ENCODE assay signal across 23 cellular contexts in the genomic region with DNA sequence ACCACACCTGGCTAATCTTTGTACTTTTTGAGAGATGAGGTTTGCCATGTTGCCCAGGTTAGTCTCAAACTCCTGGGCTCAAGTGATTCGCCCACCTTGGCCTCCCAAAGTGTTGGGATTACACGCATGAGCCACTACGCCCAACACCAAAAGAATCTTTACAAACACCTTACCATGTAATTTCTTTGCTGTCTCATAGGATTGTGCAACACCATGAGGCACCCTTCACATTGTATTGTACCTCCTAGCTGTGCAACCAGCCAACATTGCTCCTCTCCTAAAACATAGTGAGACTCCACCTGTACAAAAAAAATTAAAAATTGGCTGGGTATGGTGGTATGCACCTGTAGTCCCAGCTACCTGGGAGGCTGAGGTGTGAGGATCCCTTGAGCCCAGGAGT. TPM values are rescaled to one million over a fixed set of nuclear protein-coding genes. Genes with fewer than 3 reads are reported as not detected.
DNase-seq lines count a peak whose midpoint lies in the region; ATAC-seq, FAIRE-seq and TF ChIP-seq lines count a peak whose summit lies in the region.
"Had no signal": no experiment of that assay in that cellular context is flagged by ENCODE, and none has a peak within 500 bp of the region (broad histone marks: within the 10 kb centered on the region; RNA-seq: fewer than 3 reads in every experiment).

No MANE protein-coding gene starts in this region.

- no peak overlapping the region for H2AFZ ChIP-seq in HepG2 (ENCODE audit: low read length)
- no peak overlapping the region for H2AFZ ChIP-seq in mammary epithelial cell (ENCODE audit: low read depth, low read length)
- no peak overlapping the region for H2AFZ ChIP-seq in hepatocyte

- no peaks in the 10 kb centered on the region for H3K9me2 ChIP-seq in hepatocyte (replicated peaks; ENCODE audit: insufficient read depth)

- intact Hi-C loops in HepG2 (cut with micrococcal nuclease; ENCODE audit: unreplicated experiment): no loop called here
- intact Hi-C loops in right lobe of liver (cut with DNase I): no loop called here
- intact Hi-C loops in mammary epithelial cell (cut with micrococcal nuclease): no loop called here
- intact Hi-C loops in Right ventricle myocardium inferior (cut with DNase I): loop anchor here (5.0 kb wide), 2 partner anchors 62 to 102 kb away; no protein-coding TSS in a partner anchor

- POLR2A ChIA-PET in HepG2 (lab: Yijun Ruan, JAX): no interaction called here

- CTCF ChIA-PET in HepG2 (lab: Yijun Ruan, JAX; ENCODE audit: low intra/inter-chr PET ratio, low total read pairs) (no interaction called here), mammary epithelial cell (lab: Charles Lee; ENCODE audit: low non-redundant PET) (no interaction called here)

- TF ChIP-seq POLR2A in HepG2 (IDR thresholded peaks at IDR 0.05; ENCODE audit: insufficient read depth in 1 of 2, low read depth in 2 of 2, low read length in 2 of 2): no peak
- no peak for TF ChIP-seq POLR2A in right lobe of liver (IDR thresholded peaks at IDR 0.05)

- dilution Hi-C loops in mammary epithelial cell (cut with HindIII; ENCODE audit: low sequenced_read_pairs): loop anchor here (5.0 kb wide), 1 partner anchor 63 kb away; a partner anchor contains a TSS

- TF ChIP-seq RAD21 in HepG2 (CRISPR knock-in tag; IDR thresholded peaks at IDR 0.05): no peak

- no peak for FAIRE-seq in HepG2 (lab: Jason Lieb, UNC)
- FAIRE-seq: A204.1, G401.6 had no signal

- H3K4me2 ChIP-seq in HepG2 (ENCODE audit: low read depth, low read length): no peak overlapping the region
- no peak overlapping the region for H3K4me2 ChIP-seq in mammary epithelial cell (ENCODE audit: insufficient read depth, low read depth, low read length)
- H3K4me2 ChIP-seq in hepatocyte: no peak overlapping the region

- TF ChIP-seq CTCF in HepG2 (CRISPR knock-in tag; IDR thresholded peaks at IDR 0.05) (no peak), right lobe of liver (IDR thresholded peaks at IDR 0.05) (no peak), mammary epithelial cell (conservative IDR thresholded peaks at IDR 0.05 in 1 of 2, IDR thresholded peaks at IDR 0.05 in 1 of 2; ENCODE audit: extremely low read depth in 1 of 2, insufficient read depth in 1 of 2, low read depth in 1 of 2, low read length in 2 of 2) (no peak), hepatocyte (IDR thresholded peaks at IDR 0.05; ENCODE audit: poor library complexity) (no peak)

- H3K9me3 ChIP-seq in HepG2 (ENCODE audit: low read length) (no peaks in the 10 kb centered on the region), right lobe of liver (no peaks in the 10 kb centered on the region), mammary epithelial cell (replicated peaks; ENCODE audit: insufficient read depth, low read length) (no peaks in the 10 kb centered on the region), hepatocyte (ENCODE audit: low read depth) (no peaks in the 10 kb centered on the region)
- H3K9me3 ChIP-seq: MG63 had no signal

- peaks cover 14% of the 10 kb centered on the region for H3K4me1 ChIP-seq in HepG2 (ENCODE audit: insufficient read depth, low read length)
- H3K4me1 ChIP-seq in right lobe of liver: peaks cover 0 to 8% (median 0%) of the 10 kb centered on the region in 4 donors
- H3K4me1 ChIP-seq in mammary epithelial cell (ENCODE audit: insufficient read depth, low read length): peaks cover 30% of the 10 kb centered on the region
- H3K4me1 ChIP-seq in hepatocyte (ENCODE audit: insufficient read depth): no peaks in the 10 kb centered on the region

- H3K27me3 ChIP-seq in HepG2 (ENCODE audit: control insufficient read depth in 1 of 2, insufficient read depth in 2 of 2, low read length in 2 of 2) (peaks cover 5 to 29% of the 10 kb centered on the region in 2 experiments), right lobe of liver (no peaks in the 10 kb centered on the region), mammary epithelial cell (ENCODE audit: insufficient read depth, low read length) (no peaks in the 10 kb centered on the region), hepatocyte (peaks cover 11% of the 10 kb centered on the region)

- H3K36me3 ChIP-seq in HepG2 (replicated peaks in 1 of 2; ENCODE audit: control insufficient read depth in 1 of 2, insufficient read depth in 2 of 2, low read length in 2 of 2): no peaks in the 10 kb centered on the region
- no peaks in the 10 kb centered on the region for H3K36me3 ChIP-seq in right lobe of liver
- no peaks in the 10 kb centered on the region for H3K36me3 ChIP-seq in mammary epithelial cell (ENCODE audit: insufficient read depth, low read length)
- no peaks in the 10 kb centered on the region for H3K36me3 ChIP-seq in hepatocyte (replicated peaks; ENCODE audit: insufficient read depth, low read depth)
- H3K36me3 ChIP-seq: MG63, SJCRH30 had no signal

- TF ChIP-seq EP300 in HepG2 (IDR thresholded peaks at IDR 0.05; ENCODE audit: low read depth in 2 of 2, low read length in 2 of 2) (no peak), HepG2 (CRISPR knock-in tag; IDR thresholded peaks at IDR 0.05; ENCODE audit: borderline replicate concordance) (no peak)

- H3K4me3 ChIP-seq in HepG2 (replicated peaks in 1 of 3; ENCODE audit: insufficient read depth in 1 of 3, low read depth in 2 of 3, low read length in 3 of 3): no peak overlapping the region
- H3K4me3 ChIP-seq in right lobe of liver: no peak overlapping the region
- no peak overlapping the region for H3K4me3 ChIP-seq in mammary epithelial cell (replicated peaks in 1 of 3; ENCODE audit: insufficient read depth in 1 of 3, low read depth in 2 of 3, low read length in 3 of 3)
- no peak overlapping the region for H3K4me3 ChIP-seq in hepatocyte
- H3K4me3 ChIP-seq: MG63, SJCRH30 had no signal

- 18% methylated on average over 3 of the region's 3 CpGs for WGBS in HepG2 (ENCODE audit: low lambda C conversion rate)
- WGBS in right lobe of liver (ENCODE audit: insufficient coverage, low coverage, low lambda C conversion rate, missing lambda C conversion rate): 89% methylated on average over 3 of the region's 3 CpGs
- WGBS in mammary epithelial cell (ENCODE audit: low coverage, missing lambda C conversion rate): no CpG with 5 or more reads among the region's 3 CpGs
- WGBS in hepatocyte (ENCODE audit: low lambda C conversion rate, missing lambda C conversion rate): 92% methylated on average over 3 of the region's 3 CpGs

- in situ Hi-C loops in HepG2 (cut with HindIII; ENCODE audit: extremely low pct_ligation_motif_present, low pct_unique_long_range_greater_than_20kb): no loop called here
- in situ Hi-C loops in mammary epithelial cell (cut with MboI; ENCODE audit: low sequenced_read_pairs in 2 of 2): no loop called here

- no peaks in the 10 kb centered on the region for H4K20me1 ChIP-seq in HepG2 (ENCODE audit: insufficient read depth, low read length)
- no peaks in the 10 kb centered on the region for H4K20me1 ChIP-seq in mammary epithelial cell (ENCODE audit: insufficient read depth, low read length)
- no peaks in the 10 kb centered on the region for H4K20me1 ChIP-seq in hepatocyte (ENCODE audit: insufficient read depth, poor library complexity, severe bottlenecking)

- no peak for DNase-seq in HepG2 (ENCODE audit: low spot score)
- DNase-seq in right lobe of liver: no peak
- DNase-seq in mammary epithelial cell: peak; percentile 28
- no peak for DNase-seq in hepatocyte (ENCODE audit: low spot score)
- no peak for DNase-seq in NCI-H2227 (lab: John Stamatoyannopoulos, UW; ENCODE audit: unreplicated experiment)
- no peak for DNase-seq in Right ventricle myocardium inferior (ENCODE audit: missing footprints)
- DNase-seq: C1 segment of cervical spinal cord; CD4-positive, alpha-beta memory T cell; COR-L47; MG63; NCI-H1092; NCI-H1417 treated with DMSO at 0.1 percent for 48 hours; NCI-H1694 treated with DMSO at 0.1 percent for 48 hours; NCI-H2081; NCI-H524; NCI-H748 treated with DMSO at 0.1 percent for 48 hours; SJCRH30 had no signal

- no TSS peak for BruUV-seq in HepG2 (replicated peaks; lab: Mats Ljungman, UMichigan)
- BruUV-seq in mammary epithelial cell (replicated peaks; lab: Mats Ljungman, UMichigan): no TSS peak

- H3K27ac ChIP-seq in HepG2 (ENCODE audit: extremely low read length, insufficient read depth, low read length): no peak overlapping the region
- H3K27ac ChIP-seq in right lobe of liver: no peak overlapping the region
- no peak overlapping the region for H3K27ac ChIP-seq in mammary epithelial cell (ENCODE audit: insufficient read depth, low read depth, low read length)
- peak overlapping the region; percentile 37 for H3K27ac ChIP-seq in hepatocyte
- H3K27ac ChIP-seq: HL-60, SJCRH30 had no signal

- ATAC-seq in HepG2 (no peak), right lobe of liver (no peak), HG02973 (IDR thresholded peaks at IDR 0.05; ENCODE audit: unreplicated experiment) (no peak), Right ventricle myocardium inferior (no peak)
- ATAC-seq: HCT116, SK-N-SH treated with all-trans-retinoic acid at 6 μM for 48 hours had no signal

- H3K9ac ChIP-seq in HepG2 (ENCODE audit: insufficient read depth, low read depth, low read length): no peak overlapping the region
- no peak overlapping the region for H3K9ac ChIP-seq in mammary epithelial cell (ENCODE audit: insufficient read depth, low read length)

- H3K79me2 ChIP-seq in HepG2 (ENCODE audit: insufficient read depth, low read length) (no peaks in the 10 kb centered on the region), mammary epithelial cell (ENCODE audit: insufficient read depth, low read length) (peaks cover 9% of the 10 kb centered on the region), hepatocyte (no peaks in the 10 kb centered on the region)

RNA-seq across cellular contexts. Expression of a gene that starts 3.1 kb away (rescaled TPM):
- total RNA-seq in HepG2 (2016; rRNA removed; fragmentation: Illumina TruSeq; extraction: Trizol) (0.59 and 1.4 TPM in 2 replicates), right lobe of liver (10 to 100 TPM in 1 of 6 experiments, 1 to 10 TPM in 5; 1.5 to 14.8 (median 4.1) TPM), mammary epithelial cell (10 to 100 TPM; 33.7 to 71.7 TPM), hepatocyte (15.9 and 17.9 TPM in 2 replicates), Right ventricle myocardium inferior (19.7 TPM)
- total RNA-seq in HepG2 (2016; cell fraction: cytosol; rRNA removed; fragmentation: Illumina TruSeq; extraction: Trizol; ENCODE audit: low read depth): 0.09 and 0.10 TPM in 2 replicates
- total RNA-seq in HepG2 (2016; cell fraction: insoluble cytoplasmic fraction; rRNA removed; fragmentation: Illumina TruSeq; extraction: Trizol): 0.77 and 1.3 TPM in 2 replicates
- total RNA-seq in HepG2 (2016; cell fraction: membrane; rRNA removed; fragmentation: Illumina TruSeq; extraction: Trizol): 0.45 and 0.59 TPM in 2 replicates
- total RNA-seq in HepG2 (2016; cell fraction: nucleus; rRNA removed; fragmentation: Illumina TruSeq; extraction: Trizol): 1.6 and 1.7 TPM in 2 replicates
- polyA plus RNA-seq in HepG2 (2011; rRNA removed) (0.71 and 0.92 TPM in 2 replicates), mammary epithelial cell (21.2 TPM), hepatocyte (5.2 and 9.7 TPM in 2 replicates)
- polyA plus RNA-seq in HepG2 (2011; cell fraction: cytosol; rRNA removed): 0.88 and 0.89 TPM in 2 replicates
- 0.47 and 0.69 TPM in 2 replicates for polyA plus RNA-seq in HepG2 (2011; cell fraction: nucleus; rRNA removed)
- polyA plus RNA-seq in HepG2 (2012): 1.4 and 1.9 TPM in 2 replicates
- polyA plus RNA-seq in HepG2 (2016; cell fraction: cytosol; fragmentation: Illumina TruSeq; extraction: Trizol; ENCODE audit: low read depth): 0.06 and 0.28 TPM in 2 replicates
- polyA plus RNA-seq in HepG2 (2016; cell fraction: insoluble cytoplasmic fraction; fragmentation: Illumina TruSeq; extraction: Trizol; ENCODE audit: low read depth): 0.70 and 0.86 TPM in 2 replicates
- polyA plus RNA-seq in HepG2 (2016; cell fraction: membrane; fragmentation: Illumina TruSeq; extraction: Trizol; ENCODE audit: low read depth): 0.20 and 0.27 TPM in 2 replicates
- polyA plus RNA-seq in HepG2 (2016; cell fraction: nucleus; fragmentation: Illumina TruSeq; extraction: Trizol; ENCODE audit: insufficient read depth, low read depth): 1.6 and 1.9 TPM in 2 replicates
- 0.90 and 8.2 TPM in 2 replicates for polyA minus RNA-seq in HepG2 (2011; rRNA and poly(A)+ RNA removed; ENCODE audit: low replicate concordance)
- polyA minus RNA-seq in HepG2 (2011; cell fraction: cytosol; rRNA and poly(A)+ RNA removed): 1.8 and 2.0 TPM in 2 replicates
- polyA minus RNA-seq in HepG2 (2011; cell fraction: nucleus; rRNA and poly(A)+ RNA removed): 2.7 and 5.1 TPM in 2 replicates
- 34.0 TPM for polyA minus RNA-seq in mammary epithelial cell
